Comparison of ENCODE assay signal across 8 cellular contexts in the genomic region with DNA sequence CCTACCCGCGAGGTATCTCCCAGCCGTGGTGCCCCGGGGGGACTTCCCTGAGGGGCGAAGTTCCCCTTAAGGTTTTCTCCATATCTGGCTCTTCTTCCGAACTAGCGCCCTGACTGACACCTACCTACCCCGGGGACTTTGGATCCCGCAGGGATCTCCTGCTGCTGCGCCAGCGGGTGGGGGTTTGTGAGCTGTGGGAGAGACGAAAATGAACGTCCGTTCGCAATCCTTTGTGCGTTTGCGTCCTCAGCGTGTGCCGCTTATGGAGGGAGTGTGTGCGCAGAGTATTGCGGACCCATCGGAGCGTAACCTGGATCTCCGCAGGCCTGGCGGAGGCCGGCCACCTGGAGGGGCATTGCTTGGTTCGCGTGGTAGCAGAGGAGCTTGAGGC. TPM values are rescaled to one million over a fixed set of nuclear protein-coding genes. Genes with fewer than 3 reads are reported as not detected.
DNase-seq lines count a peak whose midpoint lies in the region; ATAC-seq and TF ChIP-seq lines count a peak whose summit lies in the region.

No MANE protein-coding gene starts in this region.

- TF ChIP-seq CTCF in adrenal gland (IDR thresholded peaks at IDR 0.05): no peak

- no peaks in the 10 kb centered on the region for H3K36me3 ChIP-seq in adrenal gland (replicated peaks in 1 of 2)
- H3K36me3 ChIP-seq in rectal smooth muscle tissue (ENCODE audit: control insufficient read depth, insufficient read depth, low read length): no peaks in the 10 kb centered on the region

- WGBS in adrenal gland, 4 donors: 0% methylated on average over 3 to 28 of the region's 28 CpGs

- ATAC-seq in Right ventricle myocardium inferior (peak; percentile 24), HG03064 (IDR thresholded peaks at IDR 0.05; ENCODE audit: low read depth, unreplicated experiment) (peak; percentile 1)

- DNase-seq in Right ventricle myocardium inferior (ENCODE audit: missing footprints) (no peak), cardiac septum (ENCODE audit: low spot score) (no peak), NCI-H748 (lab: John Stamatoyannopoulos, UW; ENCODE audit: unreplicated experiment) (peak; percentile 37), adrenal gland (peak in 4 of 7 donors; percentile 35 to 60 (median 41)), hepatic stellate cell (ENCODE audit: low spot score) (peak; percentile 24), ureter (ENCODE audit: low spot score) (no peak)

- no peak for TF ChIP-seq POLR2A in adrenal gland (IDR thresholded peaks at IDR 0.05)

- intact Hi-C loops in Right ventricle myocardium inferior (cut with DNase I): loop anchor here (5.0 kb wide), 1 partner anchor 62 kb away; a partner anchor contains a TSS
- intact Hi-C loops in cardiac septum (cut with DNase I): no loop called here
- intact Hi-C loops in adrenal gland (cut with DNase I): no loop called here

- H3K27me3 ChIP-seq in adrenal gland (no peaks in the 10 kb centered on the region), rectal smooth muscle tissue (ENCODE audit: control insufficient read depth, insufficient read depth, low read length) (no peaks in the 10 kb centered on the region)

- no peaks in the 10 kb centered on the region for H3K9me3 ChIP-seq in adrenal gland (replicated peaks in 1 of 3)

- H3K4me3 ChIP-seq in adrenal gland (peak overlapping the region; percentile 37 to 85 (median 70)), rectal smooth muscle tissue (ENCODE audit: low read length) (peak overlapping the region; percentile 97)

- H3K9ac ChIP-seq in rectal smooth muscle tissue (ENCODE audit: low read length): peak overlapping the region; percentile 85

- H3K4me1 ChIP-seq in adrenal gland (replicated peaks in 1 of 2): peaks cover 0 to 25% of the 10 kb centered on the region in 2 donors
- H3K4me1 ChIP-seq in rectal smooth muscle tissue (ENCODE audit: control insufficient read depth, insufficient read depth, low read length): no peaks in the 10 kb centered on the region

- peak overlapping the region in 4 of 5 donors; percentile 64 to 88 (median 82) for H3K27ac ChIP-seq in adrenal gland
- H3K27ac ChIP-seq in rectal smooth muscle tissue (ENCODE audit: low read depth, low read length): peak overlapping the region; percentile 75

RNA-seq across cellular contexts. Expression of a gene that starts 0.6 kb away (rescaled TPM):
- 19.2 TPM for total RNA-seq in Right ventricle myocardium inferior
- total RNA-seq in cardiac septum: 19.1 TPM
- total RNA-seq in adrenal gland: 10 to 100 TPM; 16.6 to 40.8 (median 26.4) TPM
- 10 to 100 TPM in 1 of 3 donors, 1 to 10 TPM in 2; 5.1 to 28.7 (median 5.4) TPM for polyA plus RNA-seq in adrenal gland
- 28.2 TPM for total RNA-seq in ureter

Comparison
In these comparisons a context has a peak if more than half of its experiments do, and no peak if none do; other contexts are left out.
1. DNase-seq: peak in NCI-H748 (single experiment), adrenal gland (4 of 7) and hepatic stellate cell (single experiment); none in Right ventricle myocardium inferior (single experiment), cardiac septum (single experiment) and ureter (single experiment).